Comparison of ENCODE assay signal across 25 cellular contexts in genomic region chr7:3367271-3367670, GRCh38.
"Had no signal": no experiment of that assay in that cellular context is flagged by ENCODE, and none has a peak within 500 bp of the region (broad histone marks: within the 10 kb centered on the region; RNA-seq: fewer than 3 reads in every experiment).

No MANE protein-coding gene starts in this region.

- DNase-seq: cerebellar nuclear complex; colonic mucosa; dermis blood vessel endothelial cell; effector CD4-positive, alpha-beta T cell; endodermal cell; erythroblast; gastrocnemius medialis; immature natural killer cell; left ventricle myocardium inferior; mesenchymal stem cell; midbrain; naive thymus-derived CD4-positive, alpha-beta T cell; psoas muscle; retina; right lobe of liver; spleen; stimulated activated CD4-positive, alpha-beta T cell treated with anti-CD3 and anti-CD28 coated beads, Interleukin-15, amount 100 ng/mL, for 24 hours; stimulated activated CD4-positive, alpha-beta T cell treated with anti-CD3 and anti-CD28 coated beads, Interleukin-1b, Interleukin-23, amount 100 ng/mL, for 48 hours; stimulated activated CD4-positive, alpha-beta T cell treated with anti-CD3 and anti-CD28 coated beads, Interleukin-4, amount 100 ng/mL, for 24 hours; stimulated activated naive B cell treated with anti-CD40 and anti-IgM and Interleukin-4, amounts not matched to agents 10 μg/mL and 1 μg/mL and 100 μg/mL, for 72 hours; stimulated activated naive CD8-positive, alpha-beta T cell treated with anti-CD3 and anti-CD28 coated beads, Interleukin-15, amount 100 ng/mL, for 72 hours; testis had no signal

- H3K9me3 ChIP-seq: colonic mucosa, gastrocnemius medialis, neutrophil, psoas muscle, right lobe of liver, spleen, testis had no signal

- H3K4me1 ChIP-seq: colonic mucosa, gastrocnemius medialis, left ventricle myocardium inferior, psoas muscle, right lobe of liver had no signal

- H3K36me3 ChIP-seq: colonic mucosa, gastrocnemius medialis, left ventricle myocardium inferior, neutrophil, right lobe of liver, spleen, tibial nerve had no signal

- H3K27ac ChIP-seq: colonic mucosa, gastrocnemius medialis, left ventricle myocardium inferior, neutrophil, psoas muscle, right lobe of liver, spleen, testis, tibial nerve had no signal

- ATAC-seq: gastrocnemius medialis; naive thymus-derived CD4-positive, alpha-beta T cell; psoas muscle; right lobe of liver; stimulated activated naive B cell treated with anti-CD40 and anti-IgM and Interleukin-4, amounts not matched to agents 10 μg/mL and 1 μg/mL and 100 μg/mL, for 72 hours; stimulated activated naive CD8-positive, alpha-beta T cell treated with anti-CD3 and anti-CD28 coated beads, Interleukin-15, amount 100 ng/mL, for 72 hours had no signal

- H3K4me3 ChIP-seq: colonic mucosa, gastrocnemius medialis, left ventricle myocardium inferior, lung, psoas muscle, right lobe of liver, spleen, testis, tibial nerve had no signal

- H3K27me3 ChIP-seq: colonic mucosa, neutrophil, right lobe of liver, testis, tibial nerve had no signal
